Comparison of ENCODE assay signal across 11 cellular contexts in the genomic region with DNA sequence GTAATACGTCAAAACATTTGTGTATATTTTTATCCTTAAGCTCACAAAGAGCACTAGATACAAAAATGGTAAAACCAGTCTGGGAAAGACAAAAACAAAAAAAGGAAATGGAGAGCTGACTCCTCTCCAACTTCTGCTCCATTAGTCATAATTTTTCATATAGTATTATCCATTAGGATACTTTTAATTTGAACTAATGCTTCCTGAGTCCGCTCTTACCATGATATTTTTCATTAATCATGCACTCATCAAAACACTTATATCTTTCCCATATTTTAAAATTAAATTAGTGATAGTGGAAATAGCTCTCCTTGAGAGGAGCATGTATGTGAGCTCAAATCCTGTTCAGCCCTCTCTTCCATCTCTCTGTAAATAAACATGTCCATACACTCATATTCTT.
"Had no signal": no experiment of that assay in that cellular context is flagged by ENCODE, and none has a peak within 500 bp of the region (broad histone marks: within the 10 kb centered on the region; RNA-seq: fewer than 3 reads in every experiment).

No MANE protein-coding gene starts in this region.

- H3K4me3 ChIP-seq: GM23248, GM23338, HAP-1 had no signal

- H3K27ac ChIP-seq: GM23248 had no signal

- H3K9ac ChIP-seq: GM23248 had no signal

- H2AFZ ChIP-seq: GM23248, GM23338 had no signal

- H3K36me3 ChIP-seq: HAP-1 had no signal

- DNase-seq: GM23248, GOT3, H7, H9, HCEC 1CT, HFFc6 had no signal

- FAIRE-seq: H1, H54 had no signal

- ATAC-seq: GM23338, HCT116 had no signal

- H3K9me3 ChIP-seq: HAP-1 had no signal
